Comparison of ENCODE assay signal across 18 cellular contexts in the genomic region with DNA sequence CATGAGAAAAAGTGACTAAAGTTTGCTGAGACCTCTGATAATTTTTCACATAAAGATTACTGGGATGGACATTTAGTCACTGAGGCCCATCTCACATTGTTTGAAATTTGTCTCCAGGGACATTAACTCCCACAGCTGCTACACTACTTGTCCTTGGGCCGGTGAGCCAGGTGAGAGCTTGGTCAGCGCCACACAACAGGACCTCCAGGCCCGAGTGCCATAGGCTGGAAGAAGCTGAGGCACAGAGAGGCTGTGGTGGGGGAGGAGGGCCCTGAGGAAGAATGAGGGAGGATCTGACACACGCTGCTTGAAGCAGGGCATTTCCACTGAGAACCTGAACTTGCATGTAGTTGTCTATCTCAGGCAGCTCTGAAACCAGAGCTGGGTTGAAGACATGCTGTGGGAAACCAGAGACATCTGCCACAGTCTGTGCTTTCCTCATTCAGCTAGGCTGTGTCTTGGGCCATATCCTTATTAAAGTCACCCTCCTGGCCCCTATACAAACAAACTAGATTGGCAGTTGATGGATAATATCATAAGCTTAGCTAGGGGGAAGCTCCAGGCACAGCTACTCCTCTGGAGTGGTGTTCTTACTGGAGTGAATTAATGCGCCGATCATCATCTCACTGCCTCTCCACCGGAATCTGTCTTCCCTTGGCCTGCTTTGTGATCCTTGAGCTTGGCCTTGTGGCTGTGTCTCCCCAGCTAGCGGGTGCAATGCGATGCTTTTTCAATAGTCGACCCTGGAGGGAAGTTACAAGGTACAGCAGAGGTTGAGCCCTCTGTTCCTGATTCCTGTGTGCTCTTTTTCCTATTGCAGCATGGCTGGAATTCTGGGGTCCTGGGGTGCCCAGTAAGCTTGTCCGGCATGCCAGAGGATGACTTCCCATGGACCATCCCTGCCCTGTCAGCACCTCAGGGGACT.
A peak's percentile ranks its signal among the peaks of the same experiment; 100 is the strongest.
DNase-seq lines count a peak whose midpoint lies in the region; ATAC-seq, FAIRE-seq and TF ChIP-seq lines count a peak whose summit lies in the region.
"Had no signal": no experiment of that assay in that cellular context is flagged by ENCODE, and none has a peak within 500 bp of the region (broad histone marks: within the 10 kb centered on the region; RNA-seq: fewer than 3 reads in every experiment).

No MANE protein-coding gene starts in this region.

- no peak overlapping the region for H3K4me3 Mint-ChIP-seq in osteocyte (ENCODE audit: unreplicated experiment)
- H3K4me3 Mint-ChIP-seq: B cell had no signal

- no peak overlapping the region for H3K27ac Mint-ChIP-seq in osteocyte (ENCODE audit: unreplicated experiment)
- H3K27ac Mint-ChIP-seq: B cell had no signal

- no peaks in the 10 kb centered on the region for H3K4me1 Mint-ChIP-seq in osteocyte (ENCODE audit: unreplicated experiment)
- H3K4me1 Mint-ChIP-seq: B cell had no signal

- ATAC-seq in left colon (no peak), HG03571 (IDR thresholded peaks at IDR 0.05; ENCODE audit: unreplicated experiment) (no peak)

- peak overlapping the region; percentile 25 for H3K27ac ChIP-seq in KOPT-K1 (ENCODE audit: low read depth, low read length, poor library complexity, severe bottlenecking)
- H3K27ac ChIP-seq: SJSA1 had no signal

- no peaks in the 10 kb centered on the region for H3K9me3 ChIP-seq in KOPT-K1 (ENCODE audit: insufficient read depth, low read length, poor library complexity, severe bottlenecking)
- H3K9me3 ChIP-seq: MG63, SJSA1 had no signal

- peaks cover 2% of the 10 kb centered on the region for H3K27me3 Mint-ChIP-seq in osteocyte (ENCODE audit: unreplicated experiment)

- TF ChIP-seq CTCF in osteocyte (IDR thresholded peaks at IDR 0.05), result no peak

- H3K36me3 ChIP-seq in KOPT-K1 (ENCODE audit: insufficient read depth, low read length), result no peaks in the 10 kb centered on the region
- H3K36me3 ChIP-seq: MG63, SJSA1 had no signal

- FAIRE-seq in urothelium cell line (lab: Jason Lieb, UNC), result no peak
- FAIRE-seq: H1 had no signal

- intact Hi-C loops in left colon (cut with DNase I, micrococcal nuclease), result no loop called here

- H3K36me3 Mint-ChIP-seq in osteocyte (ENCODE audit: unreplicated experiment), result no peaks in the 10 kb centered on the region

- DNase-seq in NCI-H2171 treated with DMSO at 0.1 percent for 48 hours (lab: John Stamatoyannopoulos, UW) (peak; percentile 41), NCI-H2171 (lab: John Stamatoyannopoulos, UW) (no peak), ecto neural progenitor cell (ENCODE audit: low spot score) (peak; percentile 34), osteocyte (ENCODE audit: extremely low spot score, unreplicated experiment) (peak; percentile 74), urothelium cell line (ENCODE audit: low spot score) (no peak), left colon (no peak)
- DNase-seq: GDM1, Kasumi-1, MG63, NCI-H1092 treated with DMSO at 0.1 percent for 48 hours, NCI-H2081, NCI-H226, NCI-H526 had no signal

- no peaks in the 10 kb centered on the region for H3K9me3 Mint-ChIP-seq in osteocyte (ENCODE audit: unreplicated experiment)

Comparison
In these comparisons a context has a peak if more than half of its experiments do, and no peak if none do; other contexts are left out.
1. DNase-seq: peak in NCI-H2171 treated with DMSO at 0.1 percent for 48 hours (single experiment), ecto neural progenitor cell (single experiment) and osteocyte (single experiment); none in NCI-H2171 (single experiment), urothelium cell line (single experiment) and left colon (0 of 2).